34 cellular contexts compared by ENCODE assay signal in genomic region chr6:82487895-82488294, GRCh38.
"Had no signal": no experiment of that assay in that cellular context is flagged by ENCODE, and none has a peak within 500 bp of the region (broad histone marks: within the 10 kb centered on the region; RNA-seq: fewer than 3 reads in every experiment).

No MANE protein-coding gene starts in this region.

- H3K36me3 ChIP-seq: adrenal gland, ascending aorta, brain microvascular endothelial cell, breast epithelium, cardiac muscle cell had no signal

- FAIRE-seq: astrocyte, bronchial epithelial cell had no signal

- H3K4me3 ChIP-seq: adrenal gland, ascending aorta, body of pancreas, breast epithelium, cardiac muscle cell had no signal

- ATAC-seq: activated naive CD4-positive, alpha-beta T cell treated with anti-CD3 and anti-CD28 coated beads, Interleukin-2, amount 50 U/mL, for 72 hours; activated naive CD8-positive, alpha-beta T cell treated with anti-CD3 and anti-CD28 coated beads, Interleukin-2, amount 50 U/mL, for 24 hours; activated T-cell treated with anti-CD3 and anti-CD28 coated beads, Interleukin-2, amount 50 U/mL, for 4 hours; activated T-cell treated with anti-CD3 and anti-CD28 coated beads, Interleukin-2, amount 50 U/mL, for 72 hours; activated T-helper 17 cell treated with anti-CD3 and anti-CD28 coated beads, Interleukin-2, amount 50 U/mL, for 72 hours; body of pancreas had no signal

- H3K4me1 ChIP-seq: adrenal gland, ascending aorta, body of pancreas, breast epithelium had no signal

- H3K27ac ChIP-seq: adrenal gland, ascending aorta, body of pancreas, brain microvascular endothelial cell, breast epithelium, cardiac muscle cell had no signal

- DNase-seq: activated effector memory CD4-positive, alpha-beta T cell treated with anti-CD3 and anti-CD28 coated beads, Interleukin-2, amount 50 U/mL, for 16 hours; activated effector memory CD4-positive, alpha-beta T cell treated with Interleukin-2 at 50 U/mL for 16 hours; activated gamma-delta T cell; activated gamma-delta T cell treated with Interleukin-2 at 50 U/mL for 16 hours; activated naive CD4-positive, alpha-beta T cell; activated naive CD4-positive, alpha-beta T cell treated with anti-CD3 and anti-CD28 coated beads for 36 hours; activated naive CD4-positive, alpha-beta T cell treated with anti-CD3 and anti-CD28 coated beads, Interleukin-2, amount 10 ng/mL, durations not matched to agents 7 days and 5 days; activated naive CD4-positive, alpha-beta T cell treated with anti-CD3 and anti-CD28 coated beads, Interleukin-2, amount 50 U/mL, for 16 hours; activated naive CD4-positive, alpha-beta T cell treated with Interleukin-2 at 50 U/mL for 16 hours; activated naive CD8-positive, alpha-beta T cell treated with anti-CD3 and anti-CD28 coated beads for 36 hours; activated naive CD8-positive, alpha-beta T cell treated with anti-CD3 and anti-CD28 coated beads, Interleukin-2, amount 10 ng/mL, durations not matched to agents 7 days and 5 days; activated naive CD8-positive, alpha-beta T cell treated with anti-CD3 and anti-CD28 coated beads, Interleukin-2, amount 50 U/mL, for 24 hours; activated T-cell treated with anti-CD3 and anti-CD28 coated beads, Interleukin-2, amount 50 U/mL, for 1 hour; activated T-cell treated with anti-CD3 and anti-CD28 coated beads, Interleukin-2, amount 50 U/mL, for 24 hours; activated T-cell treated with anti-CD3 and anti-CD28 coated beads, Interleukin-2, amount 50 U/mL, for 4 hours; activated T-cell treated with anti-CD3 and anti-CD28 coated beads, Interleukin-2, amount 50 U/mL, for 48 hours; activated T-cell treated with anti-CD3 and anti-CD28 coated beads, Interleukin-2, amount 50 U/mL, for 72 hours; adrenal gland; amniotic stem cell; amygdala; anterior cingulate cortex; aorta; body of pancreas; brain microvascular endothelial cell; caudate nucleus; central memory CD4-positive, alpha-beta T cell; cerebellar nuclear complex had no signal

- H3K27me3 ChIP-seq: adrenal gland, ascending aorta, body of pancreas, brain microvascular endothelial cell, breast epithelium, cardiac muscle cell had no signal
